ENCODE assay signal across 23 cellular contexts in genomic region chr12:70842942-70843341, GRCh38.
DNase-seq lines count a peak whose midpoint lies in the region; ATAC-seq and TF ChIP-seq lines count a peak whose summit lies in the region.
"Had no signal": no experiment of that assay in that cellular context is flagged by ENCODE, and none has a peak within 500 bp of the region (broad histone marks: within the 10 kb centered on the region; RNA-seq: fewer than 3 reads in every experiment).

No MANE protein-coding gene starts in this region.

- H3K4me3 ChIP-seq in Caco-2 (ENCODE audit: low read depth, low read length) (no peak overlapping the region), skeletal muscle satellite cell (ENCODE audit: low read length) (no peak overlapping the region), endodermal cell (ENCODE audit: low read length) (no peak overlapping the region), prostate gland (no peak overlapping the region)
- H3K4me3 ChIP-seq: A549, MG63 had no signal

- peak overlapping the region; percentile 62 for H3K27ac ChIP-seq in cingulate gyrus (ENCODE audit: low read depth, low read length)
- H3K27ac ChIP-seq in endodermal cell (ENCODE audit: low read depth, low read length) = no peak overlapping the region
- no peak overlapping the region for H3K27ac ChIP-seq in prostate gland
- H3K27ac ChIP-seq: A549, HL-60 had no signal

- no TSS peak for BruUV-seq in Caco-2 (replicated peaks; lab: Mats Ljungman, UMichigan)

- H3K27me3 Mint-ChIP-seq in Caco-2 (ENCODE audit: insufficient read depth, unreplicated experiment) (no peaks in the 10 kb centered on the region), endodermal cell (ENCODE audit: insufficient read depth) (no peaks in the 10 kb centered on the region)
- H3K27me3 Mint-ChIP-seq: CD8-positive, alpha-beta memory T cell; IgD-negative memory B cell had no signal

- no peaks in the 10 kb centered on the region for H3K27me3 ChIP-seq in Caco-2 (replicated peaks; ENCODE audit: control insufficient read depth, insufficient read depth, low read length)
- no peaks in the 10 kb centered on the region for H3K27me3 ChIP-seq in skeletal muscle satellite cell (ENCODE audit: control insufficient read depth, insufficient read depth, low read length)
- no peaks in the 10 kb centered on the region for H3K27me3 ChIP-seq in endodermal cell (ENCODE audit: control insufficient read depth, insufficient read depth, low read length, poor library complexity, severe bottlenecking)
- H3K27me3 ChIP-seq in prostate gland (replicated peaks; ENCODE audit: insufficient read depth) = no peaks in the 10 kb centered on the region
- H3K27me3 ChIP-seq: MG63 had no signal

- TF ChIP-seq CTCF in Caco-2 (IDR thresholded peaks at IDR 0.05; ENCODE audit: insufficient read depth in 1 of 2, low read depth in 1 of 2, low read length in 1 of 2, severe bottlenecking in 1 of 2, unreplicated experiment in 1 of 2) = no peak
- no peak for TF ChIP-seq CTCF in endodermal cell (conservative IDR thresholded peaks at IDR 0.05)
- no peak for TF ChIP-seq CTCF in prostate gland (IDR thresholded peaks at IDR 0.05)

- intact Hi-C loops in Caco-2 (cut with micrococcal nuclease; ENCODE audit: unreplicated experiment) (loop anchor here (10.0 kb wide), 1 partner anchor 238 kb away; no protein-coding TSS in a partner anchor), prostate gland (cut with DNase I) (no loop called here)

- POLR2A ChIA-PET in Caco-2 (lab: Charles Lee) = no interaction called here

- WGBS in endodermal cell (ENCODE audit: insufficient coverage in 1 of 2, insufficient read length in 1 of 2), 2 experiments = 100% methylated on average over 1 of the region's 1 CpG; no CpG with 5 or more reads in 1 of the 2 experiments
- WGBS in prostate gland = 25% methylated on average over 1 of the region's 1 CpG

- peaks cover 31% of the 10 kb centered on the region for H3K4me1 ChIP-seq in Caco-2
- H3K4me1 ChIP-seq in skeletal muscle satellite cell (ENCODE audit: control insufficient read depth, insufficient read depth, low read length) = peaks cover 33% of the 10 kb centered on the region
- no peaks in the 10 kb centered on the region for H3K4me1 ChIP-seq in endodermal cell (ENCODE audit: control insufficient read depth, insufficient read depth, low read length)
- H3K4me1 ChIP-seq in prostate gland (replicated peaks) = no peaks in the 10 kb centered on the region
- H3K4me1 ChIP-seq: A549 had no signal

- H3K4me2 ChIP-seq in skeletal muscle satellite cell (ENCODE audit: low read length) = no peak overlapping the region
- H3K4me2 ChIP-seq: A549 had no signal

- no peak for DNase-seq in Caco-2
- peak; percentile 74 for DNase-seq in inferior parietal cortex (ENCODE audit: extremely low spot score)
- no peak for DNase-seq in endodermal cell
- DNase-seq in D341Med (ENCODE audit: low spot score) = no peak
- no peak for DNase-seq in prostate gland (ENCODE audit: low spot score)
- DNase-seq: CD8-positive, alpha-beta memory T cell; DMS79; H9; Karpas-422; MG63; NCI-H1092; NCI-H1436 treated with DMSO at 0.1 percent for 48 hours; NCI-H2029; NCI-H2171; NCI-H526; Right ventricle myocardium superior had no signal

- H3K4me1 Mint-ChIP-seq in Caco-2 (ENCODE audit: low read depth, unreplicated experiment) (peaks cover 21% of the 10 kb centered on the region), endodermal cell (peaks cover 21% of the 10 kb centered on the region)
- H3K4me1 Mint-ChIP-seq: CD8-positive, alpha-beta memory T cell; IgD-negative memory B cell had no signal

- peaks cover 38% of the 10 kb centered on the region for H3K9me3 Mint-ChIP-seq in Caco-2 (ENCODE audit: unreplicated experiment)
- H3K9me3 Mint-ChIP-seq in endodermal cell = no peaks in the 10 kb centered on the region
- H3K9me3 Mint-ChIP-seq: H9, IgD-negative memory B cell had no signal

- H3K9me3 ChIP-seq in Caco-2 = no peaks in the 10 kb centered on the region; the same call in 1 of the 2 replicates
- no peaks in the 10 kb centered on the region for H3K9me3 ChIP-seq in skeletal muscle satellite cell (replicated peaks; ENCODE audit: low read length)
- no peaks in the 10 kb centered on the region for H3K9me3 ChIP-seq in endodermal cell (ENCODE audit: control insufficient read depth, low read length)
- H3K9me3 ChIP-seq in prostate gland = no peaks in the 10 kb centered on the region
- H3K9me3 ChIP-seq: A549, MG63 had no signal

- CTCF ChIA-PET in Caco-2 (lab: Charles Lee) = no interaction called here

- H3K9ac ChIP-seq in skeletal muscle satellite cell (ENCODE audit: low read depth, low read length) (peak overlapping the region; percentile 20), endodermal cell (ENCODE audit: extremely low read depth, low read length, poor library complexity, severe bottlenecking) (no peak overlapping the region)

- H3K36me3 Mint-ChIP-seq in Caco-2 (ENCODE audit: insufficient read depth, unreplicated experiment) (no peaks in the 10 kb centered on the region), endodermal cell (ENCODE audit: low read depth) (no peaks in the 10 kb centered on the region)
- H3K36me3 Mint-ChIP-seq: CD8-positive, alpha-beta memory T cell; IgD-negative memory B cell had no signal

- no peak for ATAC-seq in HG03175 (IDR thresholded peaks at IDR 0.05; ENCODE audit: unreplicated experiment)
- ATAC-seq: A549, Panc1 had no signal

- peak overlapping the region; percentile 64 for H3K27ac Mint-ChIP-seq in Caco-2 (ENCODE audit: unreplicated experiment)
- no peak overlapping the region for H3K27ac Mint-ChIP-seq in endodermal cell
- H3K27ac Mint-ChIP-seq: CD8-positive, alpha-beta memory T cell; H9; IgD-negative memory B cell had no signal

- TF ChIP-seq POLR2A in prostate gland (IDR thresholded peaks at IDR 0.05) = no peak

- no peak overlapping the region for H3K4me3 Mint-ChIP-seq in Caco-2 (ENCODE audit: unreplicated experiment)
- H3K4me3 Mint-ChIP-seq in endodermal cell = no peak overlapping the region
- H3K4me3 Mint-ChIP-seq: CD8-positive, alpha-beta memory T cell; H9; IgD-negative memory B cell had no signal

- no peaks in the 10 kb centered on the region for H3K36me3 ChIP-seq in Caco-2 (ENCODE audit: control insufficient read depth, insufficient read depth, low read length)
- H3K36me3 ChIP-seq in skeletal muscle satellite cell (ENCODE audit: insufficient read depth, low read length) = no peaks in the 10 kb centered on the region
- no peaks in the 10 kb centered on the region for H3K36me3 ChIP-seq in endodermal cell (ENCODE audit: control insufficient read depth, insufficient read depth, low read length)
- no peaks in the 10 kb centered on the region for H3K36me3 ChIP-seq in prostate gland
- H3K36me3 ChIP-seq: MG63 had no signal
